ENCODE assay signal across 8 cellular contexts in genomic region chr13:44141213-44141724, GRCh38.
DNase-seq lines count a peak whose midpoint lies in the region; ATAC-seq and TF ChIP-seq lines count a peak whose summit lies in the region.

No MANE protein-coding gene starts in this region.

- no peaks in the 10 kb centered on the region for H3K27me3 Mint-ChIP-seq in central memory CD8-positive, alpha-beta T cell

- H3K36me3 ChIP-seq in DND-41 (ENCODE audit: insufficient read depth, low read length): no peaks in the 10 kb centered on the region

- H3K4me3 Mint-ChIP-seq in central memory CD8-positive, alpha-beta T cell: peak overlapping the region; percentile 78

- peak overlapping the region; percentile 88 for H3K27ac Mint-ChIP-seq in central memory CD8-positive, alpha-beta T cell (ENCODE audit: low read depth)

- DNase-seq in DND-41 (no peak), NCI-H526 treated with DMSO at 0.1 percent for 48 hours (lab: John Stamatoyannopoulos, UW) (peak; percentile 48), inferior parietal cortex (ENCODE audit: extremely low spot score) (no peak), glomerular visceral epithelial cell (ENCODE audit: extremely low spot score) (no peak), GM03348 (ENCODE audit: low spot score) (no peak), NCI-H2029 (lab: John Stamatoyannopoulos, UW) (no peak)
- DNase-seq in central memory CD8-positive, alpha-beta T cell (ENCODE audit: low spot score in 2 of 2): no peak

- H4K20me1 ChIP-seq in DND-41 (ENCODE audit: insufficient read depth, low read length): no peaks in the 10 kb centered on the region

- peaks cover 6% of the 10 kb centered on the region for H3K36me3 Mint-ChIP-seq in central memory CD8-positive, alpha-beta T cell (ENCODE audit: insufficient read depth)

- H3K4me2 ChIP-seq in DND-41 (ENCODE audit: insufficient read depth, low read length): peak overlapping the region; percentile 73

- peaks cover 12% of the 10 kb centered on the region for H3K4me1 Mint-ChIP-seq in central memory CD8-positive, alpha-beta T cell

- ATAC-seq in DND-41 (ENCODE audit: insufficient read depth, low read depth): no peak
- no peak for ATAC-seq in central memory CD8-positive, alpha-beta T cell (replicated peaks; ENCODE audit: extremely low read depth, poor library complexity, severe bottlenecking)

- peaks cover 23% of the 10 kb centered on the region for H3K4me1 ChIP-seq in DND-41 (ENCODE audit: insufficient read depth, low read length)
- peaks cover 13% of the 10 kb centered on the region for H3K4me1 ChIP-seq in mononuclear cell (ENCODE audit: insufficient read depth, low read length)

- no peak for TF ChIP-seq CTCF in DND-41 (IDR thresholded peaks at IDR 0.05; ENCODE audit: borderline replicate concordance, extremely low read depth, low read length, poor library complexity, severe bottlenecking)

- peak overlapping the region; percentile 90 for H3K27ac ChIP-seq in DND-41 (ENCODE audit: low read length)

- peak overlapping the region; percentile 83 for H3K9ac ChIP-seq in DND-41 (ENCODE audit: low read depth, low read length)

- no peaks in the 10 kb centered on the region for H3K9me3 ChIP-seq in DND-41 (ENCODE audit: insufficient read depth, low read length, severe bottlenecking)
- H3K9me3 ChIP-seq in mononuclear cell (ENCODE audit: low read depth, low read length): no peaks in the 10 kb centered on the region

- H3K79me2 ChIP-seq in DND-41 (ENCODE audit: insufficient read depth, low read length): no peaks in the 10 kb centered on the region

- no peaks in the 10 kb centered on the region for H3K9me3 Mint-ChIP-seq in central memory CD8-positive, alpha-beta T cell

- peak overlapping the region; percentile 41 to 76 for H3K4me3 ChIP-seq in DND-41 (ENCODE audit: low read depth in 1 of 2, low read length in 2 of 2)
- peak overlapping the region; percentile 63 for H3K4me3 ChIP-seq in mononuclear cell (ENCODE audit: low read length)

- H2AFZ ChIP-seq in DND-41 (ENCODE audit: low read depth, low read length): peak overlapping the region; percentile 85

- no peaks in the 10 kb centered on the region for H3K27me3 ChIP-seq in DND-41 (ENCODE audit: insufficient read depth, low read length, poor library complexity)
- H3K27me3 ChIP-seq in mononuclear cell (ENCODE audit: insufficient read depth, low read length): no peaks in the 10 kb centered on the region
